ENCODE assay signal across 37 cellular contexts in genomic region chr13:49476529-49476928, GRCh38.
"Had no signal": no experiment of that assay in that cellular context is flagged by ENCODE, and none has a peak within 500 bp of the region (broad histone marks: within the 10 kb centered on the region; RNA-seq: fewer than 3 reads in every experiment).

No MANE protein-coding gene starts in this region.

- H3K36me3 Mint-ChIP-seq: activated naive CD4-positive, alpha-beta T cell treated with anti-CD3 and anti-CD28 coated beads, Interleukin-2, amount 50 U/mL, for 72 hours; activated naive CD8-positive, alpha-beta T cell had no signal

- DNase-seq: activated effector memory CD4-positive, alpha-beta T cell treated with anti-CD3 and anti-CD28 coated beads, Interleukin-2, amount 50 U/mL, for 16 hours; activated effector memory CD4-positive, alpha-beta T cell treated with Interleukin-2 at 50 U/mL for 16 hours; activated gamma-delta T cell; activated gamma-delta T cell treated with Interleukin-2 at 50 U/mL for 16 hours; activated naive CD4-positive, alpha-beta T cell; activated naive CD4-positive, alpha-beta T cell treated with anti-CD3 and anti-CD28 coated beads for 36 hours; activated naive CD4-positive, alpha-beta T cell treated with anti-CD3 and anti-CD28 coated beads, Interleukin-2, amount 10 ng/mL, durations not matched to agents 7 days and 5 days; activated naive CD4-positive, alpha-beta T cell treated with anti-CD3 and anti-CD28 coated beads, Interleukin-2, amount 50 U/mL, for 16 hours; activated naive CD4-positive, alpha-beta T cell treated with Interleukin-2 at 50 U/mL for 16 hours; activated naive CD8-positive, alpha-beta T cell treated with anti-CD3 and anti-CD28 coated beads for 36 hours; activated naive CD8-positive, alpha-beta T cell treated with anti-CD3 and anti-CD28 coated beads, Interleukin-2, amount 10 ng/mL, durations not matched to agents 7 days and 5 days; activated naive CD8-positive, alpha-beta T cell treated with anti-CD3 and anti-CD28 coated beads, Interleukin-2, amount 50 U/mL, for 24 hours; activated T-cell treated with anti-CD3 and anti-CD28 coated beads, Interleukin-2, amount 50 U/mL, for 1 hour; activated T-cell treated with anti-CD3 and anti-CD28 coated beads, Interleukin-2, amount 50 U/mL, for 24 hours; activated T-cell treated with anti-CD3 and anti-CD28 coated beads, Interleukin-2, amount 50 U/mL, for 4 hours; activated T-cell treated with anti-CD3 and anti-CD28 coated beads, Interleukin-2, amount 50 U/mL, for 48 hours; activated T-cell treated with anti-CD3 and anti-CD28 coated beads, Interleukin-2, amount 50 U/mL, for 72 hours; adrenal gland; amniotic stem cell; amygdala; anterior cingulate cortex; aorta; body of pancreas; brain microvascular endothelial cell; central memory CD4-positive, alpha-beta T cell; cerebellar nuclear complex had no signal

- H3K4me1 Mint-ChIP-seq: activated naive CD4-positive, alpha-beta T cell treated with anti-CD3 and anti-CD28 coated beads, Interleukin-2, amount 10 ng/mL, durations not matched to agents 7 days and 5 days; activated naive CD4-positive, alpha-beta T cell treated with anti-CD3 and anti-CD28 coated beads, Interleukin-2, amount 50 U/mL, for 24 hours; activated naive CD8-positive, alpha-beta T cell treated with anti-CD3 and anti-CD28 coated beads, Interleukin-2, amount 10 ng/mL, durations not matched to agents 7 days and 5 days; activated naive CD8-positive, alpha-beta T cell treated with anti-CD3 and anti-CD28 coated beads, Interleukin-2, amount 50 U/mL, for 24 hours; activated T-helper 17 cell treated with anti-CD3 and anti-CD28 coated beads, Interleukin-2, amount 50 U/mL, for 72 hours; brain; central memory CD8-positive, alpha-beta T cell had no signal

- H3K9me3 Mint-ChIP-seq: activated naive CD4-positive, alpha-beta T cell treated with anti-CD3 and anti-CD28 coated beads for 36 hours; activated naive CD4-positive, alpha-beta T cell treated with anti-CD3 and anti-CD28 coated beads, Interleukin-2, amount 10 ng/mL, durations not matched to agents 7 days and 5 days; activated naive CD4-positive, alpha-beta T cell treated with anti-CD3 and anti-CD28 coated beads, Interleukin-2, amount 50 U/mL, for 24 hours; activated naive CD4-positive, alpha-beta T cell treated with anti-CD3 and anti-CD28 coated beads, Interleukin-2, amount 50 U/mL, for 72 hours; activated naive CD8-positive, alpha-beta T cell treated with anti-CD3 and anti-CD28 coated beads for 36 hours; activated naive CD8-positive, alpha-beta T cell treated with anti-CD3 and anti-CD28 coated beads, Interleukin-2, amount 10 ng/mL, durations not matched to agents 7 days and 5 days; activated naive CD8-positive, alpha-beta T cell treated with anti-CD3 and anti-CD28 coated beads, Interleukin-2, amount 50 U/mL, for 24 hours; activated T-cell treated with anti-CD3 and anti-CD28 coated beads, Interleukin-2, amount 50 U/mL, for 24 hours; activated T-cell treated with anti-CD3 and anti-CD28 coated beads, Interleukin-2, amount 50 U/mL, for 4 hours; activated T-cell treated with anti-CD3 and anti-CD28 coated beads, Interleukin-2, amount 50 U/mL, for 72 hours; activated T-helper 1 cell treated with anti-CD3 and anti-CD28 coated beads, Interleukin-12 subunit alpha, Interleukin-12 subunit beta, Interleukin-2, Interleukin-4 antibody, amounts not matched to agents 30 ng/mL and 10 ng/mL and 1 ng/mL, durations not matched to agents 14 hours and 24 hours and 36 hours; activated T-helper 17 cell treated with anti-CD3 and anti-CD28 coated beads, Interleukin-2, amount 50 U/mL, for 72 hours; activated T-helper 2 cell treated with anti-CD3 and anti-CD28 coated beads, Interferon-gamma antibody, Interleukin-2, Interleukin-4, amounts not matched to agents 10 μg/mL and 5 μg/mL and 100 μg/mL, durations not matched to agents 14 hours and 24 hours and 36 hours; brain; central memory CD8-positive, alpha-beta T cell had no signal

- H3K27ac Mint-ChIP-seq: activated naive CD4-positive, alpha-beta T cell treated with anti-CD3 and anti-CD28 coated beads for 36 hours; activated naive CD4-positive, alpha-beta T cell treated with anti-CD3 and anti-CD28 coated beads, Interleukin-2, amount 10 ng/mL, durations not matched to agents 7 days and 5 days; activated naive CD4-positive, alpha-beta T cell treated with anti-CD3 and anti-CD28 coated beads, Interleukin-2, amount 50 U/mL, for 24 hours; activated naive CD8-positive, alpha-beta T cell; activated naive CD8-positive, alpha-beta T cell treated with anti-CD3 and anti-CD28 coated beads for 36 hours; activated naive CD8-positive, alpha-beta T cell treated with anti-CD3 and anti-CD28 coated beads, Interleukin-2, amount 10 ng/mL, durations not matched to agents 7 days and 5 days; activated naive CD8-positive, alpha-beta T cell treated with anti-CD3 and anti-CD28 coated beads, Interleukin-2, amount 50 U/mL, for 24 hours; activated T-cell treated with anti-CD3 and anti-CD28 coated beads, Interleukin-2, amount 50 U/mL, for 24 hours; activated T-cell treated with anti-CD3 and anti-CD28 coated beads, Interleukin-2, amount 50 U/mL, for 72 hours; activated T-helper 1 cell treated with anti-CD3 and anti-CD28 coated beads, Interleukin-12 subunit alpha, Interleukin-12 subunit beta, Interleukin-2, Interleukin-4 antibody, amounts not matched to agents 30 ng/mL and 10 ng/mL and 1 ng/mL, durations not matched to agents 14 hours and 24 hours and 36 hours; activated T-helper 17 cell treated with anti-CD3 and anti-CD28 coated beads, Interleukin-2, amount 50 U/mL, for 72 hours; activated T-helper 2 cell treated with anti-CD3 and anti-CD28 coated beads, Interferon-gamma antibody, Interleukin-2, Interleukin-4, amounts not matched to agents 10 μg/mL and 5 μg/mL and 100 μg/mL, durations not matched to agents 14 hours and 24 hours and 36 hours; brain had no signal

- H3K4me3 ChIP-seq: adrenal gland, ascending aorta, body of pancreas, breast epithelium, cardiac muscle cell had no signal

- H3K4me3 Mint-ChIP-seq: activated naive CD4-positive, alpha-beta T cell treated with anti-CD3 and anti-CD28 coated beads for 36 hours; activated naive CD4-positive, alpha-beta T cell treated with anti-CD3 and anti-CD28 coated beads, Interleukin-2, amount 10 ng/mL, durations not matched to agents 7 days and 5 days; activated naive CD4-positive, alpha-beta T cell treated with anti-CD3 and anti-CD28 coated beads, Interleukin-2, amount 50 U/mL, for 24 hours; activated naive CD8-positive, alpha-beta T cell; activated naive CD8-positive, alpha-beta T cell treated with anti-CD3 and anti-CD28 coated beads for 36 hours; activated naive CD8-positive, alpha-beta T cell treated with anti-CD3 and anti-CD28 coated beads, Interleukin-2, amount 10 ng/mL, durations not matched to agents 7 days and 5 days; activated naive CD8-positive, alpha-beta T cell treated with anti-CD3 and anti-CD28 coated beads, Interleukin-2, amount 50 U/mL, for 24 hours; activated T-cell treated with anti-CD3 and anti-CD28 coated beads, Interleukin-2, amount 50 U/mL, for 24 hours; activated T-cell treated with anti-CD3 and anti-CD28 coated beads, Interleukin-2, amount 50 U/mL, for 4 hours; activated T-cell treated with anti-CD3 and anti-CD28 coated beads, Interleukin-2, amount 50 U/mL, for 72 hours; activated T-helper 1 cell treated with anti-CD3 and anti-CD28 coated beads, Interleukin-12 subunit alpha, Interleukin-12 subunit beta, Interleukin-2, Interleukin-4 antibody, amounts not matched to agents 30 ng/mL and 10 ng/mL and 1 ng/mL, durations not matched to agents 14 hours and 24 hours and 36 hours; activated T-helper 17 cell treated with anti-CD3 and anti-CD28 coated beads, Interleukin-2, amount 50 U/mL, for 72 hours; brain; central memory CD8-positive, alpha-beta T cell had no signal

- ATAC-seq: activated naive CD4-positive, alpha-beta T cell treated with anti-CD3 and anti-CD28 coated beads, Interleukin-2, amount 50 U/mL, for 72 hours; activated naive CD8-positive, alpha-beta T cell treated with anti-CD3 and anti-CD28 coated beads, Interleukin-2, amount 50 U/mL, for 24 hours; activated T-cell treated with anti-CD3 and anti-CD28 coated beads, Interleukin-2, amount 50 U/mL, for 4 hours; activated T-cell treated with anti-CD3 and anti-CD28 coated beads, Interleukin-2, amount 50 U/mL, for 72 hours; activated T-helper 17 cell treated with anti-CD3 and anti-CD28 coated beads, Interleukin-2, amount 50 U/mL, for 72 hours; body of pancreas had no signal

- H3K27ac ChIP-seq: adrenal gland, ascending aorta, body of pancreas, brain microvascular endothelial cell, breast epithelium, cardiac muscle cell had no signal
